Comparison of ENCODE assay signal across 23 cellular contexts in the genomic region with DNA sequence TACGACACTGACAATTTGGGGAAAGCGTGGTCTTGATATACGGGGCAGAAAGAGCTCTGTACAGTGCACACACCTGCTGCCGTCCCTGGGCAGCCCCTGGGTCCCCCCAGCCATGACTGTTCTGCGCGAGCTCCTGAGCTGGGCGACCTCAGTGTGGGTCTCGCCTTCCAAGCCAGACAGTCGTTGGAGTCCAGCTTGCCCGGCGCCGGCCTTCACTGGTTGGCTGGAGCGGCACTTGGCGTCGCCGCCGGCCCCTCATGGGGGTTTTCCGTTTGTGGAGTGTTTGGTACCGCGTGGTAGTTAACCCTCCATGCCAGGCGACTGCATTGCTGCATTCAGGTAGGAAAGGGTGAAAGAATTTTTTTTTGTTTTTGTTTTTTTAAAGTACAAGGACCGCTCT.
"Had no signal": no experiment of that assay in that cellular context is flagged by ENCODE, and none has a peak within 500 bp of the region (broad histone marks: within the 10 kb centered on the region; RNA-seq: fewer than 3 reads in every experiment).

No MANE protein-coding gene starts in this region.

- DNase-seq: activated CD4-positive, alpha-beta T cell treated with anti-CD3 and anti-CD28 coated beads for 1 hour; activated CD8-positive, alpha-beta memory T cell treated with anti-CD3 and anti-CD28 coated beads for 24 hours; activated CD8-positive, alpha-beta memory T cell treated with anti-CD3 and anti-CD28 coated beads, Interleukin-2, amount 50 U/mL, for 48 hours; activated effector memory CD4-positive, alpha-beta T cell treated with Interleukin-2 at 50 U/mL for 16 hours; activated naive CD4-positive, alpha-beta T cell treated with anti-CD3 and anti-CD28 coated beads, Interleukin-2, amount 10 ng/mL, durations not matched to agents 7 days and 5 days; activated naive CD8-positive, alpha-beta T cell treated with anti-CD3 and anti-CD28 coated beads, Interleukin-2, amount 50 U/mL, for 24 hours; activated T-cell treated with anti-CD3 and anti-CD28 coated beads, Interleukin-2, amount 50 U/mL, for 48 hours; dorsolateral prefrontal cortex; foreskin keratinocyte; hippocampal formation; left cardiac atrium; mesenchymal stem cell; naive thymus-derived CD4-positive, alpha-beta T cell; stimulated activated CD4-positive, alpha-beta T cell treated with anti-CD3 and anti-CD28 coated beads, Interleukin-15, amount 100 ng/mL, for 24 hours; stimulated activated CD4-positive, alpha-beta T cell treated with anti-CD3 and anti-CD28 coated beads, Interleukin-2, amount 100 ng/mL, for 48 hours; stomach; trophoblast cell; WERI-Rb-1 had no signal

- H3K9me3 ChIP-seq: prostate gland, stomach, vagina had no signal

- H3K27me3 ChIP-seq: dorsolateral prefrontal cortex, foreskin keratinocyte, stomach, vagina had no signal

- H3K27ac ChIP-seq: epithelial cell of prostate, foreskin keratinocyte, prostate gland, skin epidermis, stomach, vagina, WERI-Rb-1 had no signal

- ATAC-seq: activated naive CD8-positive, alpha-beta T cell treated with anti-CD3 and anti-CD28 coated beads, Interleukin-2, amount 50 U/mL, for 24 hours; foreskin keratinocyte; left cardiac atrium; naive thymus-derived CD4-positive, alpha-beta T cell; right cardiac atrium had no signal

- H3K4me1 ChIP-seq: prostate gland had no signal

- H3K4me3 ChIP-seq: dorsolateral prefrontal cortex, prostate gland, skin epidermis, stomach, vagina had no signal
